1 cellular context compared by ENCODE assay signal in genomic region chr1:241640149-241640866, GRCh38.
TF ChIP-seq lines count a peak whose summit lies in the region.

CHML (minus strand) TSS chr1:241640369; CDS start chr1:241635766, 4,603 bp downstream.
OPN3 (minus strand) TSS chr1:241640369; CDS start chr1:241640254, 115 bp downstream.

TF ChIP-seq in IMR-90, 13 proteins besides CTCF, POLR2A, EP300 and RAD21 (continued from another document):
- TF ChIP-seq BHLHE40 (IDR thresholded peaks at IDR 0.05; ENCODE audit: low read depth, low read length), result no peak
